Comparison of ENCODE assay signal across 11 cellular contexts in the genomic region with DNA sequence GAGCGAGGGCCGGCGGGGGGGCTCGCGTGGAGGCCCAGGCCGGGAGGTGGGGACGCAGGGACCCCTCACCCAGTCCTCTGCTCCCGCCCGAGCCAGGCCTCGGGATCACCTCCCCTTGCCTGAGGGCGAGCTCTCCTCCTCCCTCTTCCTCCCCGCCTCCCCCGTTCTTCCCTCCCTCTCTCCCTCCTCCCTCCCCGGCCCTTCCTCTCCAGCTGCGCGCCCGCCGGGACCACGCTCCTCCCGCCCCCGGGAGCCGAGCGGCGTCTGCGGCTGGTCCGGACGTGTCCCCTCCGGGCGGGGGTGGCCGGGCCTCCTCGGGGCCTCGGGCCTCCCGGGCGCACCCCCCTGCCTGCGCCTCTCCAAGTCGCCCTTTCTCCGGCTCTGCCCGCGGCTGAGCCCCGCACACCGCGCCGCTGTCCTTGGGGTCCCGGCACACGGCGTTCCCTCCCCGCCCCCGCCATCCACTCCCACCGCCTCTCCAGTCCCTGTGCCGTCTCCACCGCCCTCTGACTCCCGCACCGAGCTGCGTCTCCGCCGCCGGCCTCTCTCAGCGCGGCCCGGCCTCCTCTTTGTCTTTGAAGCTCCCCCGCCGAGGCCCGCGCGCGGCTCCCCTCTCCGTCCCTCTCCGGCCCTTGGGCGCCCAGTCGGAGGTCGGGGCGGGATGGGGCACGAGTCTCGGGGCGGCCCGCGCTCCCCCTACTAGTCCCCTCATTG. TPM values are rescaled to one million over a fixed set of nuclear protein-coding genes. Genes with fewer than 3 reads are reported as not detected.
DNase-seq lines count a peak whose midpoint lies in the region; ATAC-seq, FAIRE-seq and TF ChIP-seq lines count a peak whose summit lies in the region.
"Had no signal": no experiment of that assay in that cellular context is flagged by ENCODE, and none has a peak within 500 bp of the region (broad histone marks: within the 10 kb centered on the region; RNA-seq: fewer than 3 reads in every experiment).

No MANE protein-coding gene starts in this region.

- no peak overlapping the region for H2BK15ac ChIP-seq in H1 (ENCODE audit: low read length)

- peak overlapping the region; percentile 68 to 96 for H3K4me2 ChIP-seq in H1 (ENCODE audit: insufficient read depth in 1 of 2, low read depth in 2 of 2, low read length in 2 of 2)

- H3K4ac ChIP-seq in H1 (replicated peaks; ENCODE audit: insufficient read length, low read depth, low read length), result no peak overlapping the region

- peak overlapping the region; percentile 95 for H4K8ac ChIP-seq in H1 (ENCODE audit: extremely low read depth, insufficient read depth, low read length)

- peaks cover 6 to 14% of the 10 kb centered on the region in 2 experiments for H4K20me1 ChIP-seq in H1 (replicated peaks in 1 of 2; ENCODE audit: control insufficient read depth in 1 of 2, insufficient read depth in 2 of 2, low read length in 2 of 2)

- peaks cover 53 to 77% (median 70%) of the 10 kb centered on the region in 4 experiments for H3K27me3 ChIP-seq in H1 (replicated peaks in 1 of 4; ENCODE audit: control insufficient read depth in 3 of 4, extremely low read depth in 1 of 4, insufficient read depth in 3 of 4, low read length in 3 of 4)

- H3K9me3 ChIP-seq in H1 (ENCODE audit: insufficient read depth in 2 of 2, low read depth in 1 of 2, low read length in 1 of 2), result no peaks in the 10 kb centered on the region

- peaks cover 4% of the 10 kb centered on the region for H3K36me3 Mint-ChIP-seq in osteocyte (ENCODE audit: unreplicated experiment)

- no peak for TF ChIP-seq POLR2A in H1 (IDR thresholded peaks at IDR 0.05; ENCODE audit: control extremely low read depth in 1 of 2, low read depth in 2 of 2, low read length in 2 of 2)

- TF ChIP-seq EP300 in H1 (IDR thresholded peaks at IDR 0.05; ENCODE audit: borderline replicate concordance in 1 of 2, low read depth in 2 of 2, low read length in 2 of 2), result no peak; a peak in 1 of 3 replicates

- TF ChIP-seq CTCF in H1 (IDR thresholded peaks at IDR 0.05; ENCODE audit: control extremely low read depth in 1 of 3, insufficient read depth in 1 of 3, low read depth in 1 of 3, low read length in 3 of 3) (no peak), osteocyte (IDR thresholded peaks at IDR 0.05) (no peak)

- TF ChIP-seq RAD21 in H1 (IDR thresholded peaks at IDR 0.05 in 1 of 2, conservative IDR thresholded peaks at IDR 0.05 in 1 of 2; ENCODE audit: low read depth in 2 of 2, low read length in 2 of 2), result no peak

- H3K27ac Mint-ChIP-seq in osteocyte (ENCODE audit: unreplicated experiment), result no peak overlapping the region

- peak overlapping the region; percentile 45 for H3K4me3 Mint-ChIP-seq in osteocyte (ENCODE audit: unreplicated experiment)

- H3K9ac ChIP-seq in H1 (replicated peaks in 1 of 4; ENCODE audit: extremely low read depth in 1 of 4, low read depth in 3 of 4, low read length in 3 of 4), result no peak overlapping the region

- H4K5ac ChIP-seq in H1 (ENCODE audit: insufficient read length, low read depth, low read length), result no peak overlapping the region

- FAIRE-seq in H1 (lab: Jason Lieb, UNC), result no peak

- H3K79me2 ChIP-seq in H1 (ENCODE audit: control insufficient read depth in 1 of 2, insufficient read depth in 2 of 2, low read length in 2 of 2), result no peaks in the 10 kb centered on the region

- peaks cover 18% of the 10 kb centered on the region for H3K4me1 Mint-ChIP-seq in osteocyte (ENCODE audit: unreplicated experiment)

- DNase-seq in ELF-1 (ENCODE audit: low read depth, low spot score) (peak; percentile 71), NCI-H2107 treated with DMSO at 0.1 percent for 48 hours (lab: John Stamatoyannopoulos, UW; ENCODE audit: unreplicated experiment) (peak; percentile 68), H1 (ENCODE audit: low read depth in 1 of 2, low spot score in 2 of 2) (peak in 1 of 2 experiments; percentile 88), osteocyte (ENCODE audit: extremely low spot score, unreplicated experiment) (no peak), KG1 (lab: John Stamatoyannopoulos, UW) (no peak)
- DNase-seq: EL; stimulated activated CD4-positive, alpha-beta T cell treated with anti-CD3 and anti-CD28 coated beads, Interleukin-4, amount 100 ng/mL, for 1 hour had no signal

- no peaks in the 10 kb centered on the region for H3K79me1 ChIP-seq in H1 (ENCODE audit: low read depth, low read length)

- H3K4me3 ChIP-seq in H1 (ENCODE audit: extremely low read depth in 1 of 4, insufficient read depth in 2 of 4, low read depth in 3 of 4, low read length in 4 of 4), result peak overlapping the region; percentile 29 to 70 (median 36)

- no peak overlapping the region; the same call in 1 of the 2 replicates for H2BK20ac ChIP-seq in H1 (ENCODE audit: low read length)

- no peaks in the 10 kb centered on the region for H3K9me3 Mint-ChIP-seq in osteocyte (ENCODE audit: unreplicated experiment)

- H3K4me1 ChIP-seq in H1 (replicated peaks in 1 of 4; ENCODE audit: control insufficient read depth in 3 of 4, insufficient read depth in 4 of 4, low read length in 3 of 4), result peaks cover 3 to 14% (median 8%) of the 10 kb centered on the region in 4 experiments

- 3% methylated on average over 46 of the region's 77 CpGs; no CpG with 5 or more reads in 1 of the 2 experiments for WGBS in H1 (ENCODE audit: extremely low coverage in 1 of 2, insufficient coverage in 1 of 2, insufficient read length in 1 of 2, insufficient replicate concordance in 2 of 2, low coverage in 1 of 2, low lambda C conversion rate in 2 of 2, missing lambda C conversion rate in 1 of 2), 2 experiments

- peak overlapping the region; percentile 44; the same call in 1 of the 2 replicates for H2BK5ac ChIP-seq in H1 (ENCODE audit: low read depth, low read length)

- no peak overlapping the region for H2AK5ac ChIP-seq in H1 (ENCODE audit: low read depth, low read length)

- no peak overlapping the region for H3K14ac ChIP-seq in H1 (ENCODE audit: insufficient read length)

- no peak overlapping the region for H3K56ac ChIP-seq in H1 (replicated peaks; ENCODE audit: insufficient read length, low read depth, low read length)

- peaks cover 67% of the 10 kb centered on the region for H3K27me3 Mint-ChIP-seq in osteocyte (ENCODE audit: unreplicated experiment)

- H3K36me3 ChIP-seq in H1 (ENCODE audit: control insufficient read depth in 2 of 4, insufficient read depth in 4 of 4, low read length in 3 of 4), result peaks cover 0 to 10% (median 0%) of the 10 kb centered on the region in 4 experiments; a peak in 1 of 8 replicates

- no peak overlapping the region for H2AFZ ChIP-seq in H1 (ENCODE audit: low read length)

- no peak overlapping the region for H3K18ac ChIP-seq in H1 (ENCODE audit: extremely low read depth, low read length)

- no peak overlapping the region for H3K27ac ChIP-seq in H1 (ENCODE audit: low read depth, low read length)

- H2BK12ac ChIP-seq in H1 (ENCODE audit: low read depth, low read length), result 0 out of 2 replicates have a peak overlapping the region, but pooled peaks have one; percentile 17

- peak overlapping the region; percentile 53 for H4K91ac ChIP-seq in H1 (replicated peaks; ENCODE audit: insufficient read length, low read length)

- CTCF ChIA-PET in H1 (lab: Charles Lee; ENCODE audit: partially characterized antibody), result interaction anchor here (0.6 to 1.6 kb wide), 6 partner anchors 9 to 371 kb away, joined by 3 to 5 read pairs (median 4); no protein-coding TSS in a partner anchor

- no peak overlapping the region for H3K23ac ChIP-seq in H1 (ENCODE audit: insufficient read length)

- H3K23me2 ChIP-seq in H1 (ENCODE audit: low read depth, low read length), result peaks cover 19% of the 10 kb centered on the region; the same call in 1 of the 2 replicates

- ATAC-seq in HG03097 (IDR thresholded peaks at IDR 0.05; ENCODE audit: low FRiP score, unreplicated experiment) (no peak), HG03469 (IDR thresholded peaks at IDR 0.05; ENCODE audit: unreplicated experiment) (no peak), GM21360 (IDR thresholded peaks at IDR 0.05; ENCODE audit: unreplicated experiment) (no peak)

- no peak overlapping the region for H2BK120ac ChIP-seq in H1 (replicated peaks; ENCODE audit: low read depth, low read length)

- POLR2A ChIA-PET in H1 (lab: Charles Lee; ENCODE audit: partially characterized antibody), result interaction anchor here (0.9 to 3.4 kb wide), 3 partner anchors 11 to 141 kb away, joined by 4 to 25 read pairs (median 8); no protein-coding TSS in a partner anchor

TF ChIP-seq in H1, 55 proteins besides CTCF, POLR2A, EP300 and RAD21 (continues in another document):
- TF ChIP-seq ZNF274 (IDR thresholded peaks at IDR 0.05; ENCODE audit: borderline replicate concordance, extremely low read depth, low read length), result no peak
- TF ChIP-seq MAFK (IDR thresholded peaks at IDR 0.05; ENCODE audit: low read depth, low read length), result no peak
- 0 out of 4 replicates have a peak, but pooled peaks of 1 of the 2 experiments have one; percentile 42 for TF ChIP-seq HDAC2 (IDR thresholded peaks at IDR 0.05; ENCODE audit: borderline replicate concordance in 1 of 2, low read depth in 2 of 2, low read length in 2 of 2)
- TF ChIP-seq SIN3A (conservative IDR thresholded peaks at IDR 0.05 in 1 of 2, IDR thresholded peaks at IDR 0.05 in 1 of 2; ENCODE audit: low read depth in 1 of 2, low read length in 2 of 2), result no peak
- TF ChIP-seq YY1 (IDR thresholded peaks at IDR 0.05; ENCODE audit: low read depth, low read length), result 0 out of 2 replicates have a peak, but pooled peaks have one; percentile 23
- no peak for TF ChIP-seq SIRT6 (IDR thresholded peaks at IDR 0.05; ENCODE audit: low read length)
- TF ChIP-seq, protein P1, sequence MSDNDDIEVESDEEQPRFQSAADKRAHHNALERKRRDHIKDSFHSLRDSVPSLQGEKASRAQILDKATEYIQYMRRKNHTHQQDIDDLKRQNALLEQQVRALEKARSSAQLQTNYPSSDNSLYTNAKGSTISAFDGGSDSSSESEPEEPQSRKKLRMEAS (IDR thresholded peaks at IDR 0.05), result peak; percentile 52
- TF ChIP-seq BRCA1 (IDR thresholded peaks at IDR 0.05; ENCODE audit: low read depth, low read length), result no peak
- no peak for TF ChIP-seq KDM1A (IDR thresholded peaks at IDR 0.05; ENCODE audit: borderline replicate concordance, low read length)
- no peak for TF ChIP-seq JUN (IDR thresholded peaks at IDR 0.05; ENCODE audit: low read depth, low read length)
- TF ChIP-seq FOSL1 (IDR thresholded peaks at IDR 0.05; ENCODE audit: insufficient read depth, low read depth, low read length), result no peak
- TF ChIP-seq RXRA (IDR thresholded peaks at IDR 0.05; ENCODE audit: insufficient read depth, low read depth, low read length), result no peak

RNA-seq across cellular contexts. Expression of a gene that starts 5.7 kb away (rescaled TPM):
- 0.09 and 0.11 TPM in 2 replicates for total RNA-seq in H1 (2021; fragmentation: NEBNext Ultra II Directional; extraction: Animal tissue kit (Norgen Biotek cat#: 25700))
- 0.03 and 0.05 TPM in 2 replicates for polyA plus RNA-seq in H1 (2011; rRNA removed)
- 0.04 TPM for polyA plus RNA-seq in H1 (2011; cell fraction: cytosol; rRNA removed)
- polyA plus RNA-seq in H1 (2011; cell fraction: nucleus; rRNA removed), result 0.11 TPM
- polyA plus RNA-seq in H1 (2012, experiment 1 of 2), result 0.09 to 0.11 TPM (median 0.09 TPM) in 3 of 4 replicates, not detected in the other
- 0.20 TPM for polyA plus RNA-seq in H1 (2012, experiment 2 of 2)
- polyA plus RNA-seq in H1 (2013, experiment 1 of 2), result 0.08 TPM
- 0.06 TPM for polyA plus RNA-seq in H1 (2013, experiment 2 of 2)
- polyA minus RNA-seq in H1 (2011; rRNA and poly(A)+ RNA removed), result 0.07 TPM in 1 of 2 replicates, not detected in the other
- not detected for polyA minus RNA-seq in H1 (2011; cell fraction: cytosol; rRNA and poly(A)+ RNA removed)
- polyA minus RNA-seq in H1 (2011; cell fraction: nucleus; rRNA and poly(A)+ RNA removed), result 0.20 TPM
- not detected in 2 replicates for total RNA-seq in osteocyte
- total RNA-seq: myocyte had no signal

Comparison
In these comparisons a context has a peak if more than half of its experiments do, and no peak if none do; other contexts are left out.
1. DNase-seq: peak in ELF-1 (single experiment) and NCI-H2107 treated with DMSO at 0.1 percent for 48 hours (single experiment); none in osteocyte (single experiment) and KG1 (single experiment).